Comparison of ENCODE assay signal across 14 cellular contexts in genomic region chr2:64538764-64539433, GRCh38. TPM values are rescaled to one million over a fixed set of nuclear protein-coding genes. Genes with fewer than 3 reads are reported as not detected.
DNase-seq lines count a peak whose midpoint lies in the region; ATAC-seq and TF ChIP-seq lines count a peak whose summit lies in the region.
"Had no signal": no experiment of that assay in that cellular context is flagged by ENCODE, and none has a peak within 500 bp of the region (broad histone marks: within the 10 kb centered on the region; RNA-seq: fewer than 3 reads in every experiment).

No MANE protein-coding gene starts in this region.

- H2AFZ ChIP-seq in GM23338 (no peak overlapping the region), OCI-LY3 (ENCODE audit: low read depth, low read length) (no peak overlapping the region)
- H2AFZ ChIP-seq: hepatocyte had no signal

- 59 to 74% (median 61%) methylated on average over 3 of the region's 3 CpGs for WGBS in psoas muscle, 3 donors

- intact Hi-C loops in activated CD8-positive, alpha-beta T cell treated with anti-CD3 and anti-CD28 coated beads for 36 hours (cut with micrococcal nuclease): no loop called here
- intact Hi-C loops in psoas muscle (cut with DNase I): no loop called here
- intact Hi-C loops in cardiac septum (cut with DNase I): no loop called here

- POLR2A ChIA-PET in activated CD8-positive, alpha-beta T cell treated with anti-CD3 and anti-CD28 coated beads for 36 hours (lab: Charles Lee): interaction anchor here (0.9 to 2.9 kb wide), 2 partner anchors 9 to 15 kb away, joined by 3 to 17 read pairs; partner anchors contain the start of gene AFTPH
- POLR2A ChIA-PET in activated CD8-positive, alpha-beta T cell treated with anti-CD3 and anti-CD28 coated beads, Interleukin-2, amount 10 ng/mL, durations not matched to agents 7 days and 5 days (lab: Charles Lee): no interaction called here

- peak; percentile 67 for ATAC-seq in activated CD8-positive, alpha-beta T cell treated with anti-CD3 and anti-CD28 coated beads for 36 hours
- no peak for ATAC-seq in activated CD8-positive, alpha-beta T cell treated with anti-CD3 and anti-CD28 coated beads, Interleukin-2, amount 10 ng/mL, durations not matched to agents 7 days and 5 days
- peak; percentile 28; the same call in 2 of the 3 replicates for ATAC-seq in GM23338
- no peak for ATAC-seq in psoas muscle
- ATAC-seq: right cardiac atrium had no signal

- no peak overlapping the region for H3K4me3 Mint-ChIP-seq in activated CD8-positive, alpha-beta T cell treated with anti-CD3 and anti-CD28 coated beads for 36 hours
- no peak overlapping the region for H3K4me3 Mint-ChIP-seq in activated CD8-positive, alpha-beta T cell treated with anti-CD3 and anti-CD28 coated beads, Interleukin-2, amount 10 ng/mL, durations not matched to agents 7 days and 5 days
- H3K4me3 Mint-ChIP-seq in GM23338: no peak overlapping the region
- H3K4me3 Mint-ChIP-seq: activated naive CD4-positive, alpha-beta T cell treated with anti-CD3 and anti-CD28 coated beads, Interleukin-2, amount 10 ng/mL, durations not matched to agents 7 days and 5 days; mesothelial cell of epicardium had no signal

- no peaks in the 10 kb centered on the region for H3K27me3 ChIP-seq in GM23338 (ENCODE audit: insufficient read depth)
- no peaks in the 10 kb centered on the region for H3K27me3 ChIP-seq in OCI-LY3 (ENCODE audit: low read depth, low read length)
- no peaks in the 10 kb centered on the region for H3K27me3 ChIP-seq in skeletal muscle satellite cell (ENCODE audit: control insufficient read depth, insufficient read depth, low read length)
- no peaks in the 10 kb centered on the region for H3K27me3 ChIP-seq in psoas muscle (ENCODE audit: insufficient read depth in 3 of 3, low read length in 2 of 3)
- H3K27me3 ChIP-seq: hepatocyte had no signal

- H3K27ac ChIP-seq in GM23338 (ENCODE audit: low read depth) (no peak overlapping the region), OCI-LY3 (ENCODE audit: low read length) (peak overlapping the region; percentile 18; the same call in 1 of the 2 replicates), psoas muscle (no peak overlapping the region)
- H3K27ac ChIP-seq: hepatocyte had no signal

- H3K9ac ChIP-seq in OCI-LY3 (ENCODE audit: low read length): no peak overlapping the region
- no peak overlapping the region for H3K9ac ChIP-seq in skeletal muscle satellite cell (ENCODE audit: low read depth, low read length)

- peaks cover 78% of the 10 kb centered on the region for H3K4me1 Mint-ChIP-seq in activated CD8-positive, alpha-beta T cell treated with anti-CD3 and anti-CD28 coated beads for 36 hours (ENCODE audit: low read depth)
- H3K4me1 Mint-ChIP-seq in activated CD8-positive, alpha-beta T cell treated with anti-CD3 and anti-CD28 coated beads, Interleukin-2, amount 10 ng/mL, durations not matched to agents 7 days and 5 days (ENCODE audit: low read depth): peaks cover 25% of the 10 kb centered on the region
- H3K4me1 Mint-ChIP-seq in GM23338: peaks cover 17% of the 10 kb centered on the region

- H3K9me3 Mint-ChIP-seq in activated CD8-positive, alpha-beta T cell treated with anti-CD3 and anti-CD28 coated beads for 36 hours: no peaks in the 10 kb centered on the region
- H3K9me3 Mint-ChIP-seq in activated CD8-positive, alpha-beta T cell treated with anti-CD3 and anti-CD28 coated beads, Interleukin-2, amount 10 ng/mL, durations not matched to agents 7 days and 5 days (ENCODE audit: insufficient read depth): no peaks in the 10 kb centered on the region
- no peaks in the 10 kb centered on the region for H3K9me3 Mint-ChIP-seq in GM23338
- H3K9me3 Mint-ChIP-seq: activated naive CD4-positive, alpha-beta T cell treated with anti-CD3 and anti-CD28 coated beads, Interleukin-2, amount 10 ng/mL, durations not matched to agents 7 days and 5 days; mesothelial cell of epicardium had no signal

- H3K9me3 ChIP-seq in OCI-LY3 (ENCODE audit: insufficient read depth, low read length): no peaks in the 10 kb centered on the region
- H3K9me3 ChIP-seq in skeletal muscle satellite cell (replicated peaks; ENCODE audit: low read length): no peaks in the 10 kb centered on the region
- H3K9me3 ChIP-seq in psoas muscle: no peaks in the 10 kb centered on the region

- no peak overlapping the region for H3K4me2 ChIP-seq in GM23338
- peak overlapping the region; percentile 71 for H3K4me2 ChIP-seq in OCI-LY3 (ENCODE audit: low read length)
- H3K4me2 ChIP-seq in skeletal muscle satellite cell (ENCODE audit: low read length): peak overlapping the region; percentile 53
- H3K4me2 ChIP-seq: hepatocyte had no signal

- no peaks in the 10 kb centered on the region for H3K36me3 ChIP-seq in GM23338 (ENCODE audit: insufficient read depth)
- no peaks in the 10 kb centered on the region for H3K36me3 ChIP-seq in OCI-LY3 (replicated peaks; ENCODE audit: low read depth, low read length)
- H3K36me3 ChIP-seq in skeletal muscle satellite cell (ENCODE audit: insufficient read depth, low read length): no peaks in the 10 kb centered on the region
- H3K36me3 ChIP-seq in psoas muscle (ENCODE audit: insufficient read depth in 1 of 2, low read depth in 1 of 2): no peaks in the 10 kb centered on the region

- no peak for TF ChIP-seq CTCF in activated CD8-positive, alpha-beta T cell treated with anti-CD3 and anti-CD28 coated beads for 36 hours (IDR thresholded peaks at IDR 0.05)
- TF ChIP-seq CTCF in GM23338 (conservative IDR thresholded peaks at IDR 0.05; ENCODE audit: low read depth in 2 of 2) (no peak), OCI-LY3 (IDR thresholded peaks at IDR 0.05; ENCODE audit: low read depth, low read length) (no peak), psoas muscle (IDR thresholded peaks at IDR 0.05) (no peak)

- H3K4me3 ChIP-seq in GM23338 (no peak overlapping the region), OCI-LY3 (ENCODE audit: low read length) (0 out of 2 replicates have a peak overlapping the region, but pooled peaks have one; percentile 0), skeletal muscle satellite cell (ENCODE audit: low read length) (no peak overlapping the region), psoas muscle (no peak overlapping the region)
- H3K4me3 ChIP-seq: hepatocyte had no signal

- H3K9me2 ChIP-seq in GM23338 (ENCODE audit: insufficient read depth): no peaks in the 10 kb centered on the region

- peaks cover 2% of the 10 kb centered on the region for H3K36me3 Mint-ChIP-seq in activated CD8-positive, alpha-beta T cell treated with anti-CD3 and anti-CD28 coated beads for 36 hours (ENCODE audit: low read depth)
- H3K36me3 Mint-ChIP-seq in activated CD8-positive, alpha-beta T cell treated with anti-CD3 and anti-CD28 coated beads, Interleukin-2, amount 10 ng/mL, durations not matched to agents 7 days and 5 days (ENCODE audit: low read depth): peaks cover 4% of the 10 kb centered on the region
- H3K36me3 Mint-ChIP-seq in GM23338 (ENCODE audit: low read depth): no peaks in the 10 kb centered on the region
- H3K36me3 Mint-ChIP-seq: mesothelial cell of epicardium had no signal

- H3K27me3 Mint-ChIP-seq in activated CD8-positive, alpha-beta T cell treated with anti-CD3 and anti-CD28 coated beads for 36 hours: no peaks in the 10 kb centered on the region
- no peaks in the 10 kb centered on the region for H3K27me3 Mint-ChIP-seq in activated CD8-positive, alpha-beta T cell treated with anti-CD3 and anti-CD28 coated beads, Interleukin-2, amount 10 ng/mL, durations not matched to agents 7 days and 5 days (ENCODE audit: low read depth)
- H3K27me3 Mint-ChIP-seq in GM23338 (ENCODE audit: insufficient read depth, low read depth, poor library complexity): no peaks in the 10 kb centered on the region
- H3K27me3 Mint-ChIP-seq: activated naive CD4-positive, alpha-beta T cell treated with anti-CD3 and anti-CD28 coated beads, Interleukin-2, amount 10 ng/mL, durations not matched to agents 7 days and 5 days had no signal

- H3K27ac Mint-ChIP-seq in activated CD8-positive, alpha-beta T cell treated with anti-CD3 and anti-CD28 coated beads for 36 hours: peak overlapping the region; percentile 47
- no peak overlapping the region for H3K27ac Mint-ChIP-seq in activated CD8-positive, alpha-beta T cell treated with anti-CD3 and anti-CD28 coated beads, Interleukin-2, amount 10 ng/mL, durations not matched to agents 7 days and 5 days
- H3K27ac Mint-ChIP-seq in GM23338: peak overlapping the region; percentile 10; the same call in 1 of the 2 replicates
- H3K27ac Mint-ChIP-seq: activated naive CD4-positive, alpha-beta T cell treated with anti-CD3 and anti-CD28 coated beads, Interleukin-2, amount 10 ng/mL, durations not matched to agents 7 days and 5 days; mesothelial cell of epicardium had no signal

- H3K79me2 ChIP-seq in GM23338 (replicated peaks; ENCODE audit: insufficient read depth) (peaks cover 82% of the 10 kb centered on the region), OCI-LY3 (ENCODE audit: low read length) (peaks cover 100% of the 10 kb centered on the region)

- peak; percentile 43 for DNase-seq in activated CD8-positive, alpha-beta T cell treated with anti-CD3 and anti-CD28 coated beads for 36 hours
- DNase-seq in activated CD8-positive, alpha-beta T cell treated with anti-CD3 and anti-CD28 coated beads, Interleukin-2, amount 10 ng/mL, durations not matched to agents 7 days and 5 days: no peak
- DNase-seq in GM23338 (ENCODE audit: low spot score): no peak
- DNase-seq in HK-2 (ENCODE audit: unreplicated experiment): no peak
- DNase-seq in psoas muscle: no peak
- DNase-seq in cardiac septum (ENCODE audit: low spot score): no peak
- DNase-seq: activated naive CD4-positive, alpha-beta T cell treated with anti-CD3 and anti-CD28 coated beads, Interleukin-2, amount 10 ng/mL, durations not matched to agents 7 days and 5 days; DMS153; effector memory CD4-positive, alpha-beta T cell; right cardiac atrium had no signal

- H3K4me1 ChIP-seq in GM23338 (ENCODE audit: insufficient read depth) (no peaks in the 10 kb centered on the region), OCI-LY3 (ENCODE audit: low read length) (peaks cover 75% of the 10 kb centered on the region), skeletal muscle satellite cell (ENCODE audit: control insufficient read depth, insufficient read depth, low read length) (peaks cover 36% of the 10 kb centered on the region), psoas muscle (peaks cover 31% of the 10 kb centered on the region)

- CTCF ChIA-PET in activated CD8-positive, alpha-beta T cell treated with anti-CD3 and anti-CD28 coated beads for 36 hours (lab: Charles Lee): interaction anchor here (0.8 to 2.7 kb wide), 7 partner anchors 11 to 208 kb away, joined by 3 to 16 read pairs (median 4); partner anchors contain the start of gene AFTPH
- CTCF ChIA-PET in activated CD8-positive, alpha-beta T cell treated with anti-CD3 and anti-CD28 coated beads, Interleukin-2, amount 10 ng/mL, durations not matched to agents 7 days and 5 days (lab: Charles Lee): interaction anchor here (1.0 to 4.4 kb wide), 7 partner anchors 9 to 334 kb away, joined by 3 to 21 read pairs (median 4); partner anchors contain the start of gene AFTPH

- no peaks in the 10 kb centered on the region for H3F3A ChIP-seq in GM23338 (replicated peaks; ENCODE audit: low read depth)

- H4K20me1 ChIP-seq in GM23338 (replicated peaks; ENCODE audit: insufficient read depth) (no peaks in the 10 kb centered on the region; the same call in none of the 2 replicates), OCI-LY3 (ENCODE audit: insufficient read depth, low read length) (peaks cover 93% of the 10 kb centered on the region)

RNA-seq across cellular contexts. Expression of gene AFTPH, which starts 14.8 kb away (rescaled TPM):
- 10 to 100 TPM; 30.6 to 31.1 TPM for total RNA-seq in activated CD8-positive, alpha-beta T cell treated with anti-CD3 and anti-CD28 coated beads for 36 hours
- 10 to 100 TPM; 26.3 to 27.2 TPM for total RNA-seq in activated CD8-positive, alpha-beta T cell treated with anti-CD3 and anti-CD28 coated beads, Interleukin-2, amount 10 ng/mL, durations not matched to agents 7 days and 5 days
- 19.7 and 20.6 TPM in 2 replicates for total RNA-seq in GM23338 (2014; rRNA removed; shearing (Covaris generic))
- polyA plus RNA-seq in GM23338 (2016; fragmentation: Nextera tagmentation; extraction: Ambion mirVana) (14.9 and 16.1 TPM in 2 replicates), psoas muscle (10 to 100 TPM; 12.0 to 26.8 (median 13.1) TPM)
- total RNA-seq in skeletal muscle satellite cell (2012; rRNA removed): 12.2 and 15.0 TPM in 2 replicates
- total RNA-seq in psoas muscle (10 to 100 TPM; 12.2 to 15.6 (median 13.0) TPM), cardiac septum (13.6 TPM)

Comparison
In these comparisons a context has a peak if more than half of its experiments do, and no peak if none do; other contexts are left out.
1. ATAC-seq: peak in activated CD8-positive, alpha-beta T cell treated with anti-CD3 and anti-CD28 coated beads for 36 hours (single experiment) and GM23338 (single experiment); none in activated CD8-positive, alpha-beta T cell treated with anti-CD3 and anti-CD28 coated beads, Interleukin-2, amount 10 ng/mL, durations not matched to agents 7 days and 5 days (single experiment) and psoas muscle (0 of 4).